Comparison of ENCODE assay signal across 1 cellular context in the genomic region with DNA sequence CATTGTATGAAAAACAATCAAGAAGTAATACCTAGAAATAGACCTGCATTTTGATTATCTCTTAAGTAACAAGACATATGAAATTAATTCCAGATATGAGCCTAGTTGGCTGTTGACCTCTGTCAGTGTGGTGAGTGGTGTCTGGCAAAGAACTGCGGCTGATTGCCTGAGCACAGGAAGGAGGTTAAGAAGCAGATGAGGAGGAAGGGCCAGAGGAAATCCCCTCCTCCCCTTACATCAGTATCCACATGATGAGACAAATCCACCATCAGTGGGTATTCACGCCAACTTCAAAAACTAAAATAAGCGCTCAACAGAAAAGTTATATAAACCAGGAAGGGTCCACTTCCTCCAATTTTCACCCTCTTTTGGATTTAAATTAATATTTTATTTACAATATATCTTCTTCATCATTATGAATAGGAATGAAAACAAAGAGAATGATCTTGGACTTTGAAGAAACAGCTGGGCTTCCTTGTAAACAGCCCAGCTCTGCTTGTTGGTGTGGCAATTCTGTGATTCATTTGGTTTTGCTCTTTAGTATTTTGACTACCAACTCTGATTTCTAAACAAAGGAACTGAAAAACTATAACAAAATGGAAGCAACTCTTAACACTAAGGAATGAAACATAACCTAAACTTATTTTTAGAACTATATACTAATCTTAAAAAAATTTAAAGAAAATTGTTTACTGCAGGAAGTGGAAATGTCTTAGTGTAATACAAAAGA.
TF ChIP-seq lines count a peak whose summit lies in the region.

No MANE protein-coding gene starts in this region.

TF ChIP-seq in GM12878, 131 proteins besides CTCF, POLR2A, EP300 and RAD21:
- TF ChIP-seq CBX3 (IDR thresholded peaks at IDR 0.05; ENCODE audit: borderline replicate concordance, low read depth) (no peak), SMAD1 (IDR thresholded peaks at IDR 0.05; ENCODE audit: low read depth, partially characterized antibody) (no peak), IRF4 (IDR thresholded peaks at IDR 0.05; ENCODE audit: low read depth, low read length) (no peak), TCF3 (IDR thresholded peaks at IDR 0.05; ENCODE audit: borderline replicate concordance, insufficient read depth, low read depth, low read length) (no peak), HDAC2 (IDR thresholded peaks at IDR 0.05) (no peak), SUPT20H (IDR thresholded peaks at IDR 0.05; ENCODE audit: borderline replicate concordance, control insufficient read depth, low read depth, low read length) (no peak)
TF ChIP-seq in GM12878: peak in this region for 0.
